Comparison of ENCODE assay signal across 1 cellular context in the genomic region with DNA sequence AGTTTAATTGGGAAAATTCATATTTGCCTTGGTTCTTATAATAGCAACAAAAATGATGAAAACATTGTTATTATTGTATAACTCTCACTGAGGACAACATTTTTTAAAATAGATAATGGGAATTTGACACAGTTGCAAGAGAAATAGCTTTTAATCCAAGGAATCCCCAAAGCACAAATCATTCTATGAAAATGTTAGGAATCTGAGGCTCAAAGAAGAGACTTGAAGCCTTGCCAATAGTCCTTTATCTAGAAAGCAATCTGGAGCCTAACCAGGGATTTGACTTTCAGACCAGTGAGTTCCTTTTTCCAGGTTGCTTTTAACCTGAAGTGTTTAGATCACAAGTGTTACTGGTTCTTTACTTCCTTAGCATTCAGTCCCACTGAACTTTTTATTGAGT.
TF ChIP-seq lines count a peak whose summit lies in the region.

No MANE protein-coding gene starts in this region.

TF ChIP-seq in IMR-90, 13 proteins besides CTCF, POLR2A, EP300 and RAD21:
- TF ChIP-seq, protein P1, sequence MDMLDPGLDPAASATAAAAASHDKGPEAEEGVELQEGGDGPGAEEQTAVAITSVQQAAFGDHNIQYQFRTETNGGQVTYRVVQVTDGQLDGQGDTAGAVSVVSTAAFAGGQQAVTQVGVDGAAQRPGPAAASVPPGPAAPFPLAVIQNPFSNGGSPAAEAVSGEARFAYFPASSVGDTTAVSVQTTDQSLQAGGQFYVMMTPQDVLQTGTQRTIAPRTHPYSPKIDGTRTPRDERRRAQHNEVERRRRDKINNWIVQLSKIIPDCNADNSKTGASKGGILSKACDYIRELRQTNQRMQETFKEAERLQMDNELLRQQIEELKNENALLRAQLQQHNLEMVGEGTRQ (IDR thresholded peaks at IDR 0.05; ENCODE audit: low read depth, low read length) = no peak
- TF ChIP-seq MAFK (IDR thresholded peaks at IDR 0.05; ENCODE audit: low read depth, low read length) = no peak
